Comparison of ENCODE assay signal across 7 cellular contexts in the genomic region with DNA sequence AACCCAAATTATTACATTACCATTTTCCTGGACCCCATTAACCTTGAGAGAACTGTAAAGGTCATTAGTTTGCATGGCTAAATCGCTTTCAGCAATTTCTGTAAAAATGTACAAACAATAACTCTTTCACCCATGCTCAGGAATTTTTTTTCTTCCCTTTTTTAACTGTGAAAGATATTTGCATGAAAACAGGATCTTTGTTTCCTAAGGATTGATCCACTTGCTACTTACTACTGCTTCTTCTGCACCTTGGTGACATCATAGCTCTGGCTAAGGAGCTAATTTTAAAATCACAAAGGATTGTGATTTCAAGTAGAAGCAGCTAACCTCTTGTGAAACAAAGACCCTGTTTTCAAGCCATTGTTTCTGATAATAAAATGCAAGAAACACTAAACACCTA.
"Had no signal": no experiment of that assay in that cellular context is flagged by ENCODE, and none has a peak within 500 bp of the region (broad histone marks: within the 10 kb centered on the region; RNA-seq: fewer than 3 reads in every experiment).

No MANE protein-coding gene starts in this region.

- H3K27ac Mint-ChIP-seq: IgD-negative memory B cell had no signal

- H3K36me3 Mint-ChIP-seq: IgD-negative memory B cell had no signal

- H3K4me1 Mint-ChIP-seq: IgD-negative memory B cell had no signal

- H3K4me3 Mint-ChIP-seq: IgD-negative memory B cell had no signal

- FAIRE-seq: HepG2, HTR-8/SVneo had no signal

- DNase-seq: GOT3, H7, HCEC 1CT, KBM-7 had no signal

- H3K27me3 Mint-ChIP-seq: IgD-negative memory B cell had no signal
